ENCODE assay signal across 27 cellular contexts in the genomic region with DNA sequence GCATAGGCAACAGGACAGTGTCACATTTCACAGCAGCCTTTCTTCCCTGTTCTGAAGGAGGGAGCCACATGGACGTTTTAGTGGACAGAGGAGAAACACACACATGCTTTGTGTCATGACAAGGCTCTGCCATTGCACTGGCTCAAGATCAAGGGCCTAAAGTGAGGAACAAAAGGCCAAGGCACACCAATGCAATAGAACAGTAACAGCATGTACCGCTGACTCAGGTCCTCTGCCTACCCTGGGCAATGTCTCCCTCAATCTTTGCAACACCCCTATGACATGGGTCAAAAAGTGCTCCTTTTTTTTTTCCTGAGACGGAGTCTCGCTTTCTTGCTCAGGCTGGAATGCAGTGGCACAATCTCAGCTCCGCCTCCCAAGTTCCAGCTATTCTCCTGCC. TPM values are rescaled to one million over a fixed set of nuclear protein-coding genes. Genes with fewer than 3 reads are reported as not detected.
DNase-seq lines count a peak whose midpoint lies in the region; ATAC-seq and TF ChIP-seq lines count a peak whose summit lies in the region.
"Had no signal": no experiment of that assay in that cellular context is flagged by ENCODE, and none has a peak within 500 bp of the region (broad histone marks: within the 10 kb centered on the region; RNA-seq: fewer than 3 reads in every experiment).

No MANE protein-coding gene starts in this region.

- H2AFZ ChIP-seq in mesenchymal stem cell (ENCODE audit: low read depth, low read length): no peak overlapping the region

- H3K9me3 ChIP-seq in breast epithelium (no peaks in the 10 kb centered on the region), mesenchymal stem cell (ENCODE audit: control insufficient read depth, low read length) (peaks cover 13% of the 10 kb centered on the region), vagina (no peaks in the 10 kb centered on the region)
- no peaks in the 10 kb centered on the region for H3K9me3 ChIP-seq in CD4-positive, alpha-beta memory T cell (ENCODE audit: control insufficient read depth in 1 of 2, low read length in 2 of 2)
- H3K9me3 ChIP-seq: uterus had no signal

- H3K14ac ChIP-seq in mesenchymal stem cell (ENCODE audit: low read length in 2 of 2): no peak overlapping the region

- H2AK5ac ChIP-seq in mesenchymal stem cell (ENCODE audit: low read length, severe bottlenecking): no peak overlapping the region

- TF ChIP-seq CTCF in MCF 10A (IDR thresholded peaks at IDR 0.05; ENCODE audit: unreplicated experiment): no peak
- no peak for TF ChIP-seq CTCF in breast epithelium (IDR thresholded peaks at IDR 0.05)
- TF ChIP-seq CTCF in vagina (IDR thresholded peaks at IDR 0.05): no peak

- CTCF ChIA-PET in MCF 10A (lab: Yijun Ruan, JAX): interaction anchor here (0.7 kb wide), 1 partner anchor 248 kb away, joined by 3 read pairs; no protein-coding TSS in a partner anchor
- CTCF ChIA-PET in CD4-positive, alpha-beta memory T cell (lab: Charles Lee; ENCODE audit: partially characterized antibody): no interaction called here

- intact Hi-C loops in MCF 10A (cut with micrococcal nuclease): no loop called here
- intact Hi-C loops in breast epithelium (cut with DNase I; ENCODE audit: low total_unique reads): no loop called here
- intact Hi-C loops in vagina (cut with DNase I): no loop called here
- intact Hi-C loops in CD4-positive, alpha-beta memory T cell (cut with micrococcal nuclease): no loop called here

- H3K36me3 ChIP-seq in breast epithelium: no peaks in the 10 kb centered on the region
- H3K36me3 ChIP-seq in mesenchymal stem cell (ENCODE audit: control insufficient read depth in 1 of 2, insufficient read depth in 2 of 2, low read depth in 1 of 2, low read length in 2 of 2): no peaks in the 10 kb centered on the region
- no peaks in the 10 kb centered on the region for H3K36me3 ChIP-seq in vagina
- H3K36me3 ChIP-seq in CD4-positive, alpha-beta memory T cell (ENCODE audit: insufficient read depth, low read length): no peaks in the 10 kb centered on the region
- H3K36me3 ChIP-seq: heart right ventricle, sigmoid colon, uterus had no signal

- H3K18ac ChIP-seq in mesenchymal stem cell (ENCODE audit: low read depth in 1 of 2, low read length in 2 of 2): peak overlapping the region; percentile 72 to 79

- H4K91ac ChIP-seq in mesenchymal stem cell (ENCODE audit: low read length): peak overlapping the region; percentile 63

- H3K27me3 ChIP-seq in breast epithelium (no peaks in the 10 kb centered on the region), mesenchymal stem cell (ENCODE audit: control insufficient read depth in 1 of 2, insufficient read depth in 1 of 2, low read length in 2 of 2) (no peaks in the 10 kb centered on the region), vagina (no peaks in the 10 kb centered on the region)
- no peaks in the 10 kb centered on the region for H3K27me3 ChIP-seq in CD4-positive, alpha-beta memory T cell (ENCODE audit: insufficient read depth, low read length)
- H3K27me3 ChIP-seq: heart right ventricle, sigmoid colon, uterus had no signal

- ATAC-seq in GM18861 (IDR thresholded peaks at IDR 0.05; ENCODE audit: unreplicated experiment): no peak
- ATAC-seq: activated CD4-positive, CD25-positive, alpha-beta regulatory T cell treated with anti-CD3 and anti-CD28 coated beads, Interleukin-2, amount 50 U/mL, for 24 hours; activated CD8-positive, alpha-beta T cell treated with anti-CD3 and anti-CD28 coated beads for 36 hours; GM12878; HepG2; natural killer cell treated with Interleukin-12 subunit alpha and Interleukin-12 subunit beta and Interleukin-15 and Interleukin-18, amount 100 ng/mL, for 72 hours had no signal

- DNase-seq in MCF 10A (ENCODE audit: unreplicated experiment) (peak; percentile 62), breast epithelium (ENCODE audit: low spot score in 2 of 2) (no peak), amniotic epithelial cell (ENCODE audit: low read depth) (peak; percentile 50), mesenchymal stem cell (peak; percentile 73), vagina (ENCODE audit: extremely low spot score in 2 of 2) (peak; percentile 43 to 81), SHP77 treated with DMSO at 0.1 percent for 48 hours (lab: John Stamatoyannopoulos, UW) (no peak)
- DNase-seq in CD4-positive, alpha-beta memory T cell: no peak
- DNase-seq: ACHN; activated CD8-positive, alpha-beta T cell treated with anti-CD3 and anti-CD28 coated beads for 36 hours; activated gamma-delta T cell; activated T-cell treated with anti-CD3 and anti-CD28 coated beads for 4 hours; cortex of kidney; heart right ventricle; left ventricle myocardium inferior; NCI-H1105 treated with DMSO at 0.1 percent for 48 hours; NCI-H2107; NCI-H510A; posterior cingulate gyrus; sigmoid colon; SW 1271; uterus had no signal

- H2BK15ac ChIP-seq in mesenchymal stem cell (ENCODE audit: low read depth, poor library complexity, severe bottlenecking): peak overlapping the region; percentile 13

- no peak overlapping the region for H3K9ac ChIP-seq in mesenchymal stem cell (ENCODE audit: low read length)

- H3K27me3 Mint-ChIP-seq in MCF 10A (ENCODE audit: insufficient read depth, unreplicated experiment): no peaks in the 10 kb centered on the region
- peaks cover 0 to 13% of the 10 kb centered on the region in 2 donors for H3K27me3 Mint-ChIP-seq in CD4-positive, alpha-beta memory T cell
- H3K27me3 Mint-ChIP-seq: activated CD8-positive, alpha-beta T cell treated with anti-CD3 and anti-CD28 coated beads for 36 hours had no signal

- H2BK120ac ChIP-seq in mesenchymal stem cell (ENCODE audit: low read depth, low read length): no peak overlapping the region

- H3K4me1 Mint-ChIP-seq in MCF 10A (ENCODE audit: insufficient read depth, unreplicated experiment): peaks cover 28% of the 10 kb centered on the region
- no peaks in the 10 kb centered on the region for H3K4me1 Mint-ChIP-seq in CD4-positive, alpha-beta memory T cell

- TF ChIP-seq POLR2A in breast epithelium (IDR thresholded peaks at IDR 0.05) (no peak), vagina (IDR thresholded peaks at IDR 0.05) (no peak)

- no peak overlapping the region for H3K23ac ChIP-seq in mesenchymal stem cell (ENCODE audit: low read length in 2 of 2)

- no peak overlapping the region for H3K4me3 ChIP-seq in breast epithelium
- H3K4me3 ChIP-seq in mesenchymal stem cell (ENCODE audit: insufficient read depth in 1 of 2, low read depth in 1 of 2, low read length in 2 of 2): no peak overlapping the region
- H3K4me3 ChIP-seq in vagina: no peak overlapping the region
- H3K4me3 ChIP-seq in CD4-positive, alpha-beta memory T cell (ENCODE audit: low read length in 2 of 2): no peak overlapping the region
- H3K4me3 ChIP-seq: GM12878, heart right ventricle, left ventricle myocardium inferior, sigmoid colon, uterus had no signal

- peak overlapping the region; percentile 48 for H4K8ac ChIP-seq in mesenchymal stem cell (ENCODE audit: low read length)

- H3K27ac ChIP-seq in breast epithelium (no peak overlapping the region), mesenchymal stem cell (ENCODE audit: low read length, poor library complexity, severe bottlenecking) (no peak overlapping the region), vagina (no peak overlapping the region)
- H3K27ac ChIP-seq in CD4-positive, alpha-beta memory T cell (ENCODE audit: low read depth, low read length): no peak overlapping the region
- H3K27ac ChIP-seq: C4-2B, heart right ventricle, left ventricle myocardium inferior, uterus had no signal

- POLR2A ChIA-PET in MCF 10A (lab: Yijun Ruan, JAX): no interaction called here
- POLR2A ChIA-PET in CD4-positive, alpha-beta memory T cell (lab: Charles Lee; ENCODE audit: partially characterized antibody): no interaction called here

- H3K27ac Mint-ChIP-seq in MCF 10A (ENCODE audit: low read depth, unreplicated experiment): peak overlapping the region; percentile 75
- H3K27ac Mint-ChIP-seq in CD4-positive, alpha-beta memory T cell: peak overlapping the region in 1 of 7 donors; percentile 81
- H3K27ac Mint-ChIP-seq: activated CD8-positive, alpha-beta T cell treated with anti-CD3 and anti-CD28 coated beads for 36 hours; natural killer cell treated with Interleukin-12 subunit alpha and Interleukin-12 subunit beta and Interleukin-15 and Interleukin-18, amount 100 ng/mL, for 72 hours had no signal

- H2BK12ac ChIP-seq in mesenchymal stem cell (ENCODE audit: low read length in 2 of 2): peak overlapping the region; percentile 27 to 40

- no peaks in the 10 kb centered on the region for H3K79me1 ChIP-seq in mesenchymal stem cell (replicated peaks; ENCODE audit: low read length, poor library complexity, severe bottlenecking)

- H3K4ac ChIP-seq in mesenchymal stem cell (ENCODE audit: low read depth in 1 of 2, low read length in 2 of 2): no peak overlapping the region

- H3K36me3 Mint-ChIP-seq in MCF 10A (ENCODE audit: insufficient read depth, unreplicated experiment): no peaks in the 10 kb centered on the region
- peaks cover 0 to 5% of the 10 kb centered on the region in 2 donors for H3K36me3 Mint-ChIP-seq in CD4-positive, alpha-beta memory T cell
- H3K36me3 Mint-ChIP-seq: natural killer cell treated with Interleukin-12 subunit alpha and Interleukin-12 subunit beta and Interleukin-15 and Interleukin-18, amount 100 ng/mL, for 72 hours had no signal

- H3K9me3 Mint-ChIP-seq in MCF 10A (ENCODE audit: unreplicated experiment): peaks cover 10% of the 10 kb centered on the region
- H3K9me3 Mint-ChIP-seq in CD4-positive, alpha-beta memory T cell: peaks cover 0 to 12% (median 5%) of the 10 kb centered on the region in 8 donors
- H3K9me3 Mint-ChIP-seq: natural killer cell treated with Interleukin-12 subunit alpha and Interleukin-12 subunit beta and Interleukin-15 and Interleukin-18, amount 100 ng/mL, for 72 hours had no signal

- no TSS peak for BruUV-seq in MCF 10A (replicated peaks; lab: Mats Ljungman, UMichigan)

- no peak overlapping the region for H2BK5ac ChIP-seq in mesenchymal stem cell (ENCODE audit: low read depth, low read length, poor library complexity, severe bottlenecking)

- H3K4me3 Mint-ChIP-seq in MCF 10A (ENCODE audit: unreplicated experiment): peak overlapping the region; percentile 36
- no peak overlapping the region for H3K4me3 Mint-ChIP-seq in CD4-positive, alpha-beta memory T cell
- H3K4me3 Mint-ChIP-seq: activated CD8-positive, alpha-beta T cell treated with anti-CD3 and anti-CD28 coated beads for 36 hours; natural killer cell treated with Interleukin-12 subunit alpha and Interleukin-12 subunit beta and Interleukin-15 and Interleukin-18, amount 100 ng/mL, for 72 hours had no signal

- WGBS in mesenchymal stem cell: 77% methylated on average over 5 of the region's 5 CpGs

- H3K4me2 ChIP-seq in mesenchymal stem cell (ENCODE audit: low read length, poor library complexity, severe bottlenecking): no peak overlapping the region

- H3K4me1 ChIP-seq in breast epithelium: no peaks in the 10 kb centered on the region
- H3K4me1 ChIP-seq in mesenchymal stem cell (ENCODE audit: control insufficient read depth, insufficient read depth, low read depth, low read length): peaks cover 12% of the 10 kb centered on the region
- H3K4me1 ChIP-seq in vagina: peaks cover 24% of the 10 kb centered on the region
- H3K4me1 ChIP-seq in CD4-positive, alpha-beta memory T cell (ENCODE audit: insufficient read depth, low read length): no peaks in the 10 kb centered on the region
- H3K4me1 ChIP-seq: heart right ventricle, left ventricle myocardium inferior, uterus had no signal

RNA-seq across cellular contexts. Expression of a gene that starts 57.8 kb away (rescaled TPM):
- total RNA-seq in MCF 10A (2022): 1.5 and 3.3 TPM in 2 replicates
- 10 to 100 TPM in 1 of 3 donors, 1 to 10 TPM in 2; 3.7 to 18.2 (median 6.6) TPM for total RNA-seq in breast epithelium
- polyA plus RNA-seq in mesenchymal stem cell (2013, experiment 1 of 2): 6.1 TPM
- polyA plus RNA-seq in mesenchymal stem cell (2013, experiment 2 of 2): 6.0 TPM
- 16.7 TPM for total RNA-seq in vagina
- under 1 TPM; 0.06 to 0.26 TPM for total RNA-seq in CD4-positive, alpha-beta memory T cell
- polyA plus RNA-seq in CD4-positive, alpha-beta memory T cell: not detected

Comparison
In these comparisons a context has a peak if more than half of its experiments do, and no peak if none do; other contexts are left out.
1. DNase-seq: peak in MCF 10A (single experiment), amniotic epithelial cell (single experiment), mesenchymal stem cell (single experiment) and vagina (2 of 2); none in breast epithelium (0 of 2), CD4-positive, alpha-beta memory T cell (0 of 5) and SHP77 treated with DMSO at 0.1 percent for 48 hours (single experiment).